ENCODE assay signal across 34 cellular contexts in the genomic region with DNA sequence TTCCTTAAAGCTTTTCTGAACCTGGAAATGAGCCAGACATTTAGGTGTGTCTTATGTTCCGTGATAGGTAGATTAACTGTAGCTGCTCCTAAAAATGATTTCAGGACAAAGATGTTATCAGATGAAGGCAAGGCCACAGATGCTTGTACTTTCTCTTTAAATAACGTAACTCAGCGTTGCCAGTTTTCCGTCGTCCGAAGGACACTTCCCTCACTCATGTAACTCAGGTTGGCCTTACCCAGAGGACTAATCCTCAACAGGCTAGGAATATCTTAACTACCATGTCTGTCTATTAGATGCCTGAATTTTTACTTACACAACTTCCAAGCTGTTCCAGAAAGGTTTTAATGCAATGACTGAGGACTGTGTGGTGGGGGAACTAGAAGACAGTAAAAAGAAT.
"Had no signal": no experiment of that assay in that cellular context is flagged by ENCODE, and none has a peak within 500 bp of the region (broad histone marks: within the 10 kb centered on the region; RNA-seq: fewer than 3 reads in every experiment).

No MANE protein-coding gene starts in this region.

- H3K4me1 Mint-ChIP-seq: immature natural killer cell; mesothelial cell of epicardium; naive B cell; natural killer cell; stimulated activated naive B cell treated with anti-CD40 and anti-IgM and Interleukin-4, amounts not matched to agents 10 μg/mL and 1 μg/mL and 100 μg/mL, for 72 hours had no signal

- ATAC-seq: heart right ventricle; natural killer cell; right cardiac atrium; sciatic nerve; stimulated activated naive B cell treated with anti-CD40 and anti-IgM and Interleukin-4, amounts not matched to agents 10 μg/mL and 1 μg/mL and 100 μg/mL, for 72 hours; stimulated activated naive CD8-positive, alpha-beta T cell treated with anti-CD3 and anti-CD28 coated beads, Interleukin-15, Interleukin-2, amounts not matched to agents 100 U/mL and 50 U/mL, for 24 hours had no signal

- H3K27ac Mint-ChIP-seq: immature natural killer cell; mesothelial cell of epicardium; naive B cell; natural killer cell; nephron progenitor cell; neural progenitor cell; stimulated activated naive B cell treated with anti-CD40 and anti-IgM and Interleukin-4, amounts not matched to agents 10 μg/mL and 1 μg/mL and 100 μg/mL, for 72 hours had no signal

- H2AFZ ChIP-seq: neural progenitor cell had no signal

- H3K4me3 ChIP-seq: heart right ventricle, left ventricle myocardium inferior, lung, neural progenitor cell, ovary, prostate gland, skin epidermis, stomach, testis, thyroid gland, transverse colon, upper lobe of left lung had no signal

- H3K27me3 ChIP-seq: heart right ventricle, ovary, stomach, testis, thyroid gland, transverse colon, upper lobe of left lung had no signal

- H3K9me3 Mint-ChIP-seq: immature natural killer cell; natural killer cell; stimulated activated naive B cell treated with anti-CD40 and anti-IgM and Interleukin-4, amounts not matched to agents 10 μg/mL and 1 μg/mL and 100 μg/mL, for 72 hours had no signal

- DNase-seq: heart right ventricle; hypothalamus; immature natural killer cell; kidney; left ventricle myocardium inferior; mesendoderm; naive B cell; natural killer cell; nephron progenitor cell; occipital lobe; ovary; posterior cingulate gyrus; retina; right cardiac atrium; stimulated activated CD4-positive, alpha-beta T cell treated with anti-CD3 and anti-CD28 coated beads, Interleukin-12 subunit alpha, Interleukin-12 subunit beta, amount 100 ng/mL, for 4 hours; stimulated activated CD4-positive, alpha-beta T cell treated with anti-CD3 and anti-CD28 coated beads, Interleukin-15, amount 100 ng/mL, for 24 hours; stimulated activated CD4-positive, alpha-beta T cell treated with anti-CD3 and anti-CD28 coated beads, Interleukin-2, amount 100 ng/mL, for 24 hours; stimulated activated CD4-positive, alpha-beta T cell treated with anti-CD3 and anti-CD28 coated beads, Interleukin-4, amount 100 ng/mL, for 1 hour; stimulated activated naive B cell treated with anti-CD40 and anti-IgM and Interleukin-4, amounts not matched to agents 10 μg/mL and 1 μg/mL and 100 μg/mL, for 72 hours; stimulated activated naive CD8-positive, alpha-beta T cell treated with anti-CD3 and anti-CD28 coated beads, Interleukin-15, Interleukin-2, amounts not matched to agents 100 U/mL and 50 U/mL, for 24 hours; stomach; testis; thyroid gland; transverse colon; upper lobe of left lung had no signal

- H3K4me3 Mint-ChIP-seq: immature natural killer cell; mesothelial cell of epicardium; naive B cell; natural killer cell; nephron progenitor cell; neural progenitor cell; stimulated activated naive B cell treated with anti-CD40 and anti-IgM and Interleukin-4, amounts not matched to agents 10 μg/mL and 1 μg/mL and 100 μg/mL, for 72 hours had no signal

- H3K36me3 ChIP-seq: heart right ventricle, left ventricle myocardium inferior, neural progenitor cell, neutrophil, ovary, prostate gland, stomach, thyroid gland, transverse colon, upper lobe of left lung had no signal

- H3K36me3 Mint-ChIP-seq: immature natural killer cell; mesothelial cell of epicardium; naive B cell; natural killer cell; neural progenitor cell; stimulated activated naive B cell treated with anti-CD40 and anti-IgM and Interleukin-4, amounts not matched to agents 10 μg/mL and 1 μg/mL and 100 μg/mL, for 72 hours had no signal

- H3K4me1 ChIP-seq: neural progenitor cell, prostate gland, stomach, testis, thyroid gland, transverse colon, upper lobe of left lung had no signal

- FAIRE-seq: islet of Langerhans, kidney, urothelium cell line had no signal

- H3K9ac ChIP-seq: neural progenitor cell had no signal

- H3K27ac ChIP-seq: heart right ventricle, left ventricle myocardium inferior, neural progenitor cell, neutrophil, ovary, prostate gland, skin epidermis, stomach, testis, thyroid gland, transverse colon, upper lobe of left lung had no signal

- H3K9me3 ChIP-seq: left ventricle myocardium inferior, neutrophil, ovary, prostate gland, stomach, testis, thyroid gland, transverse colon, upper lobe of left lung had no signal

- H3K4me2 ChIP-seq: neural progenitor cell had no signal
